8 cellular contexts compared by ENCODE assay signal in genomic region chr9:136351868-136352267, GRCh38. TPM values are rescaled to one million over a fixed set of nuclear protein-coding genes. Genes with fewer than 3 reads are reported as not detected.
"Had no signal": no experiment of that assay in that cellular context is flagged by ENCODE, and none has a peak within 500 bp of the region (broad histone marks: within the 10 kb centered on the region; RNA-seq: fewer than 3 reads in every experiment).

No MANE protein-coding gene starts in this region.

RNA-seq across cellular contexts. Expression of gene CCDC187, which starts 48.0 kb away (rescaled TPM):
- total RNA-seq: activated CD4-positive, alpha-beta T cell treated with anti-CD3 and anti-CD28 coated beads, Interleukin-2, amount 10 ng/mL, durations not matched to agents 7 days and 5 days; activated CD8-positive, alpha-beta memory T cell treated with anti-CD3 and anti-CD28 coated beads for 36 hours; activated naive CD8-positive, alpha-beta T cell treated with anti-CD3 and anti-CD28 coated beads for 36 hours; activated T-cell treated with anti-CD3 and anti-CD28 coated beads, Interleukin-2, amount 50 U/mL, for 72 hours; activated T-helper 1 cell treated with anti-CD3 and anti-CD28 coated beads, Interleukin-12 subunit alpha, Interleukin-12 subunit beta, Interleukin-2, Interleukin-4 antibody, amounts not matched to agents 30 ng/mL and 10 ng/mL and 1 ng/mL, durations not matched to agents 14 hours and 24 hours and 36 hours; aorta; breast epithelium; T-helper 2 cell treated with Interferon-gamma antibody and Interleukin-4, amounts not matched to agents 100 ng/mL and 5 ng/mL, for 36 hours had no signal
- polyA plus RNA-seq: aorta had no signal
